ENCODE assay signal across 8 cellular contexts in genomic region chr15:67784057-67784781, GRCh38. TPM values are rescaled to one million over a fixed set of nuclear protein-coding genes. Genes with fewer than 3 reads are reported as not detected.
A peak's percentile ranks its signal among the peaks of the same experiment; 100 is the strongest.
DNase-seq lines count a peak whose midpoint lies in the region; ATAC-seq and TF ChIP-seq lines count a peak whose summit lies in the region.

No MANE protein-coding gene starts in this region.

- no peak for TF ChIP-seq POLR2A in Peyer's patch (IDR thresholded peaks at IDR 0.05)

- no peaks in the 10 kb centered on the region for H3K9me2 ChIP-seq in DOHH2 (replicated peaks; ENCODE audit: control insufficient read depth, low read length)

- DNase-seq in Peyer's patch, result peak in 2 of 3 donors; percentile 86
- DNase-seq in endodermal cell, result no peak
- DNase-seq in right atrium auricular region (ENCODE audit: low spot score), result no peak
- DNase-seq in cerebellar cortex (ENCODE audit: low spot score), result no peak
- no peak for DNase-seq in kidney tubule cell (ENCODE audit: low spot score)

- no peaks in the 10 kb centered on the region for H3K36me3 Mint-ChIP-seq in endodermal cell (ENCODE audit: low read depth)

- H3K27ac ChIP-seq in DOHH2 (ENCODE audit: low read depth, low read length), result peak overlapping the region; percentile 95
- H3K27ac ChIP-seq in Peyer's patch, result peak overlapping the region in 2 of 4 donors; percentile 30 to 53
- no peak overlapping the region for H3K27ac ChIP-seq in endodermal cell (ENCODE audit: low read depth, low read length)
- no peak overlapping the region for H3K27ac ChIP-seq in right atrium auricular region

- H3K9ac ChIP-seq in endodermal cell (ENCODE audit: extremely low read depth, low read length, poor library complexity, severe bottlenecking), result no peak overlapping the region

- H3K36me3 ChIP-seq in DOHH2 (ENCODE audit: control insufficient read depth, low read length) (peaks cover 5% of the 10 kb centered on the region; the same call in 1 of the 2 replicates), Peyer's patch (peaks cover 0 to 7% (median 0%) of the 10 kb centered on the region in 3 donors), endodermal cell (ENCODE audit: control insufficient read depth, insufficient read depth, low read length) (no peaks in the 10 kb centered on the region), right atrium auricular region (peaks cover 3% of the 10 kb centered on the region)

- no peak overlapping the region for H3K27ac Mint-ChIP-seq in endodermal cell

- peaks cover 3% of the 10 kb centered on the region; the same call in 1 of the 2 replicates for H3K79me2 ChIP-seq in DOHH2 (ENCODE audit: control insufficient read depth, low read length)

- H3F3A ChIP-seq in DOHH2 (ENCODE audit: control insufficient read depth, insufficient read depth), result peaks cover 30% of the 10 kb centered on the region

- WGBS in endodermal cell (ENCODE audit: insufficient coverage in 1 of 2, insufficient read length in 1 of 2), 2 experiments, result 83% methylated on average over 2 of the region's 4 CpGs; no CpG with 5 or more reads in 1 of the 2 experiments

- no peaks in the 10 kb centered on the region for H3K27me3 ChIP-seq in DOHH2 (ENCODE audit: control insufficient read depth, low read length)
- H3K27me3 ChIP-seq in Peyer's patch, result no peaks in the 10 kb centered on the region
- peaks cover 98% of the 10 kb centered on the region for H3K27me3 ChIP-seq in endodermal cell (ENCODE audit: control insufficient read depth, insufficient read depth, low read length, poor library complexity, severe bottlenecking)
- H3K27me3 ChIP-seq in right atrium auricular region, result no peaks in the 10 kb centered on the region

- no peak for TF ChIP-seq CTCF in DOHH2 (IDR thresholded peaks at IDR 0.05; ENCODE audit: low read depth, low read length, poor library complexity, severe bottlenecking)
- TF ChIP-seq CTCF in Peyer's patch (IDR thresholded peaks at IDR 0.05), result no peak
- no peak for TF ChIP-seq CTCF in endodermal cell (conservative IDR thresholded peaks at IDR 0.05)
- no peak for TF ChIP-seq CTCF in right atrium auricular region (IDR thresholded peaks at IDR 0.05)

- H3K4me1 Mint-ChIP-seq in endodermal cell, result peaks cover 41% of the 10 kb centered on the region

- no peak overlapping the region for H3K4me3 Mint-ChIP-seq in endodermal cell

- H3K4me3 ChIP-seq in DOHH2 (ENCODE audit: low read length), result peak overlapping the region; percentile 79
- no peak overlapping the region for H3K4me3 ChIP-seq in Peyer's patch
- H3K4me3 ChIP-seq in endodermal cell (ENCODE audit: low read length), result no peak overlapping the region
- no peak overlapping the region for H3K4me3 ChIP-seq in right atrium auricular region

- H3K9me3 Mint-ChIP-seq in endodermal cell, result no peaks in the 10 kb centered on the region

- ATAC-seq in GM19372 (IDR thresholded peaks at IDR 0.05; ENCODE audit: low read depth, unreplicated experiment), result peak; percentile 87
- peak; percentile 72 for ATAC-seq in HG03196 (IDR thresholded peaks at IDR 0.05; ENCODE audit: unreplicated experiment)

- H3K9me3 ChIP-seq in DOHH2 (ENCODE audit: control insufficient read depth, insufficient read depth, low read length) (no peaks in the 10 kb centered on the region), Peyer's patch (no peaks in the 10 kb centered on the region), endodermal cell (ENCODE audit: control insufficient read depth, low read length) (no peaks in the 10 kb centered on the region), right atrium auricular region (no peaks in the 10 kb centered on the region)

- no peaks in the 10 kb centered on the region for H4K20me1 ChIP-seq in DOHH2 (ENCODE audit: control insufficient read depth, insufficient read depth, low read depth, low read length)

- H3K27me3 Mint-ChIP-seq in endodermal cell (ENCODE audit: insufficient read depth), result peaks cover 98% of the 10 kb centered on the region

- peaks cover 92% of the 10 kb centered on the region for H3K4me1 ChIP-seq in DOHH2 (ENCODE audit: control insufficient read depth, low read length)
- H3K4me1 ChIP-seq in Peyer's patch, result peaks cover 0 to 13% (median 4%) of the 10 kb centered on the region in 4 donors
- peaks cover 5% of the 10 kb centered on the region for H3K4me1 ChIP-seq in endodermal cell (ENCODE audit: control insufficient read depth, insufficient read depth, low read length)
- H3K4me1 ChIP-seq in right atrium auricular region, result no peaks in the 10 kb centered on the region

- H3K4me2 ChIP-seq in DOHH2 (ENCODE audit: low read length), result peak overlapping the region; percentile 98

RNA-seq across cellular contexts. Expression of gene SKOR1, which starts 41.1 kb away (rescaled TPM):
- 1 to 10 TPM; 1.2 to 5.0 (median 1.6) TPM for total RNA-seq in Peyer's patch
- under 1 TPM; 0.37 to 0.51 TPM for total RNA-seq in endodermal cell
- 2.0 TPM for polyA plus RNA-seq in endodermal cell (2013, experiment 1 of 2)
- polyA plus RNA-seq in endodermal cell (2013, experiment 2 of 2), result 1.7 TPM
- total RNA-seq in right atrium auricular region, result under 1 TPM in 1 of 2 donors, not detected in 1; 0.12 TPM

RNA-seq across cellular contexts. Expression of gene RNU6-1, which starts 55.6 kb away (rescaled TPM):
- total RNA-seq in Peyer's patch (not detected), endodermal cell (not detected), right atrium auricular region (not detected)
- polyA plus RNA-seq in endodermal cell (2013, experiment 1 of 2), result under 0.01 TPM
- polyA plus RNA-seq in endodermal cell (2013, experiment 2 of 2), result under 0.01 TPM

Comparison
In these comparisons a context has a peak if more than half of its experiments do, and no peak if none do; other contexts are left out.
1. DNase-seq: peak in Peyer's patch (2 of 3); none in endodermal cell (single experiment), right atrium auricular region (single experiment), cerebellar cortex (single experiment) and kidney tubule cell (single experiment).